25 cellular contexts compared by ENCODE assay signal in the genomic region with DNA sequence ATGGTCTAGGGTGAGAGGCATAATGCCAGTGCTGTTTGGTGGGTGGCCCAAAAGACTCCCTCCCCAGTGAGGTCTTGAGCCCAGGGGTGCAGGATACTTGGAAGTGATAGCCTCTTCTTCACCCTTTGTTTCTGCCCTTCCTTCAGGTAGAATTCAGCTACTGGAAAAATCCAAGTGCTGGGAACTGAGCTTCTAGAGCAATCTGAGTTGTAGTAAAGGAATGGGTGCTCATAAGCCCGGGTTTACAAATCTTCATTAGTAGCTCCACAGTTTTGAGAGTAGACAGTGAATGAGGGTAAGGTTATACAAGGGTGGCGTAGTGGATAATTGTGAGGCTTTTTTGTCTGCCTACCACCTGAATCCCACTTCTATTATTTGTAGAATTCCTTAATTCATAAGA. TPM values are rescaled to one million over a fixed set of nuclear protein-coding genes. Genes with fewer than 3 reads are reported as not detected.
DNase-seq lines count a peak whose midpoint lies in the region; ATAC-seq, FAIRE-seq and TF ChIP-seq lines count a peak whose summit lies in the region.
"Had no signal": no experiment of that assay in that cellular context is flagged by ENCODE, and none has a peak within 500 bp of the region (broad histone marks: within the 10 kb centered on the region; RNA-seq: fewer than 3 reads in every experiment).

No MANE protein-coding gene starts in this region.

- H3K4me1 Mint-ChIP-seq in activated T-cell treated with anti-CD3 and anti-CD28 coated beads, Interleukin-2, amount 50 U/mL, for 72 hours (ENCODE audit: low read depth) = peaks cover 72% of the 10 kb centered on the region
- H3K4me1 Mint-ChIP-seq in activated T-cell treated with anti-CD3 and anti-CD28 coated beads, Interleukin-2, amount 50 U/mL, for 4 hours (ENCODE audit: low read depth) = peaks cover 61% of the 10 kb centered on the region
- H3K4me1 Mint-ChIP-seq in activated CD8-positive, alpha-beta T cell treated with anti-CD3 and anti-CD28 coated beads, Interleukin-2, amount 10 ng/mL, durations not matched to agents 7 days and 5 days (ENCODE audit: low read depth) = peaks cover 52% of the 10 kb centered on the region
- H3K4me1 Mint-ChIP-seq in stimulated activated effector memory CD8-positive, alpha-beta T cell treated with anti-CD3 and anti-CD28 coated beads, Interleukin-12 subunit alpha, Interleukin-12 subunit beta, amount 100 ng/mL, for 72 hours = peaks cover 69% of the 10 kb centered on the region

- H3K27ac ChIP-seq in Karpas-422 (ENCODE audit: low read length) = no peak overlapping the region
- no peak overlapping the region for H3K27ac ChIP-seq in lower lobe of right lung

- H3K4me3 Mint-ChIP-seq in activated T-cell treated with anti-CD3 and anti-CD28 coated beads, Interleukin-2, amount 50 U/mL, for 72 hours = peak overlapping the region in 1 of 2 donors; percentile 1
- H3K4me3 Mint-ChIP-seq in activated T-cell treated with anti-CD3 and anti-CD28 coated beads, Interleukin-2, amount 50 U/mL, for 4 hours = no peak overlapping the region
- no peak overlapping the region for H3K4me3 Mint-ChIP-seq in activated CD8-positive, alpha-beta T cell treated with anti-CD3 and anti-CD28 coated beads, Interleukin-2, amount 10 ng/mL, durations not matched to agents 7 days and 5 days
- no peak overlapping the region for H3K4me3 Mint-ChIP-seq in stimulated activated effector memory CD8-positive, alpha-beta T cell treated with anti-CD3 and anti-CD28 coated beads, Interleukin-12 subunit alpha, Interleukin-12 subunit beta, amount 100 ng/mL, for 72 hours
- H3K4me3 Mint-ChIP-seq: effector memory CD8-positive, alpha-beta T cell had no signal

- intact Hi-C loops in lower lobe of right lung (cut with DNase I) = loop anchor here (5.0 kb wide), 1 partner anchor 181 kb away; no protein-coding TSS in a partner anchor

- H2AFZ ChIP-seq in Karpas-422 (ENCODE audit: low read length) = no peak overlapping the region

- peaks cover 7% of the 10 kb centered on the region; the same call in 1 of the 2 replicates for H3K9me3 ChIP-seq in Karpas-422 (ENCODE audit: low read length)
- H3K9me3 ChIP-seq in lower lobe of right lung = no peaks in the 10 kb centered on the region

- TF ChIP-seq CTCF in lower lobe of right lung (IDR thresholded peaks at IDR 0.05) = no peak

- POLR2A ChIA-PET in activated CD8-positive, alpha-beta T cell treated with anti-CD3 and anti-CD28 coated beads, Interleukin-2, amount 10 ng/mL, durations not matched to agents 7 days and 5 days (lab: Charles Lee) = interaction anchor here (2.9 kb wide), 1 partner anchor 180 kb away, joined by 11 read pairs; no protein-coding TSS in a partner anchor

- H3K79me2 ChIP-seq in Karpas-422 (ENCODE audit: low read length) = no peaks in the 10 kb centered on the region

- H3K36me3 ChIP-seq in Karpas-422 (ENCODE audit: insufficient read depth, low read length) = no peaks in the 10 kb centered on the region
- H3K36me3 ChIP-seq in lower lobe of right lung = no peaks in the 10 kb centered on the region
- H3K36me3 ChIP-seq: heart right ventricle had no signal

- H3K4me3 ChIP-seq in Karpas-422 (ENCODE audit: low read length) = no peak overlapping the region
- no peak overlapping the region for H3K4me3 ChIP-seq in lower lobe of right lung
- H3K4me3 ChIP-seq: heart right ventricle had no signal

- H3K27me3 ChIP-seq in Karpas-422 (ENCODE audit: low read length) (no peaks in the 10 kb centered on the region), lower lobe of right lung (ENCODE audit: low read depth) (no peaks in the 10 kb centered on the region)

- H3K9me3 Mint-ChIP-seq in activated T-cell treated with anti-CD3 and anti-CD28 coated beads, Interleukin-2, amount 50 U/mL, for 72 hours = peaks cover 0 to 2% of the 10 kb centered on the region in 2 donors
- peaks cover 8% of the 10 kb centered on the region for H3K9me3 Mint-ChIP-seq in activated T-cell treated with anti-CD3 and anti-CD28 coated beads, Interleukin-2, amount 50 U/mL, for 4 hours
- H3K9me3 Mint-ChIP-seq in activated CD8-positive, alpha-beta T cell treated with anti-CD3 and anti-CD28 coated beads, Interleukin-2, amount 10 ng/mL, durations not matched to agents 7 days and 5 days (ENCODE audit: insufficient read depth) = peaks cover 5% of the 10 kb centered on the region
- peaks cover 3% of the 10 kb centered on the region for H3K9me3 Mint-ChIP-seq in stimulated activated effector memory CD8-positive, alpha-beta T cell treated with anti-CD3 and anti-CD28 coated beads, Interleukin-12 subunit alpha, Interleukin-12 subunit beta, amount 100 ng/mL, for 72 hours

- H3K27ac Mint-ChIP-seq in activated T-cell treated with anti-CD3 and anti-CD28 coated beads, Interleukin-2, amount 50 U/mL, for 72 hours = peak overlapping the region; percentile 88
- peak overlapping the region; percentile 27 for H3K27ac Mint-ChIP-seq in activated CD8-positive, alpha-beta T cell treated with anti-CD3 and anti-CD28 coated beads, Interleukin-2, amount 10 ng/mL, durations not matched to agents 7 days and 5 days
- peak overlapping the region; percentile 89 for H3K27ac Mint-ChIP-seq in stimulated activated effector memory CD8-positive, alpha-beta T cell treated with anti-CD3 and anti-CD28 coated beads, Interleukin-12 subunit alpha, Interleukin-12 subunit beta, amount 100 ng/mL, for 72 hours

- CTCF ChIA-PET in activated CD8-positive, alpha-beta T cell treated with anti-CD3 and anti-CD28 coated beads, Interleukin-2, amount 10 ng/mL, durations not matched to agents 7 days and 5 days (lab: Charles Lee) = interaction anchor here (0.9 to 8.4 kb wide), 16 partner anchors 9 to 264 kb away, joined by 3 to 185 read pairs (median 8); partner anchors contain the start of gene SLAMF1

- no peak overlapping the region for H3K9ac ChIP-seq in Karpas-422 (ENCODE audit: low read length)

- peaks cover 20 to 32% of the 10 kb centered on the region in 2 donors for H3K36me3 Mint-ChIP-seq in activated T-cell treated with anti-CD3 and anti-CD28 coated beads, Interleukin-2, amount 50 U/mL, for 72 hours (ENCODE audit: insufficient read depth in 2 of 2)
- peaks cover 54% of the 10 kb centered on the region for H3K36me3 Mint-ChIP-seq in activated T-cell treated with anti-CD3 and anti-CD28 coated beads, Interleukin-2, amount 50 U/mL, for 4 hours (ENCODE audit: insufficient read depth)
- peaks cover 81% of the 10 kb centered on the region for H3K36me3 Mint-ChIP-seq in activated CD8-positive, alpha-beta T cell treated with anti-CD3 and anti-CD28 coated beads, Interleukin-2, amount 10 ng/mL, durations not matched to agents 7 days and 5 days (ENCODE audit: low read depth)
- peaks cover 76% of the 10 kb centered on the region for H3K36me3 Mint-ChIP-seq in stimulated activated effector memory CD8-positive, alpha-beta T cell treated with anti-CD3 and anti-CD28 coated beads, Interleukin-12 subunit alpha, Interleukin-12 subunit beta, amount 100 ng/mL, for 72 hours

- peak; percentile 31 for FAIRE-seq in GM18507 (lab: Jason Lieb, UNC)
- FAIRE-seq: colon, D721Med had no signal

- H3K9me2 ChIP-seq in Karpas-422 (replicated peaks; ENCODE audit: insufficient read depth, low read length) = no peaks in the 10 kb centered on the region

- H3K4me2 ChIP-seq in Karpas-422 (ENCODE audit: low read depth, low read length, poor library complexity, severe bottlenecking) = no peak overlapping the region

- H3K27me3 Mint-ChIP-seq in activated T-cell treated with anti-CD3 and anti-CD28 coated beads, Interleukin-2, amount 50 U/mL, for 72 hours (ENCODE audit: low read depth) = no peaks in the 10 kb centered on the region
- H3K27me3 Mint-ChIP-seq in activated T-cell treated with anti-CD3 and anti-CD28 coated beads, Interleukin-2, amount 50 U/mL, for 4 hours (ENCODE audit: low read depth) = no peaks in the 10 kb centered on the region
- no peaks in the 10 kb centered on the region for H3K27me3 Mint-ChIP-seq in activated CD8-positive, alpha-beta T cell treated with anti-CD3 and anti-CD28 coated beads, Interleukin-2, amount 10 ng/mL, durations not matched to agents 7 days and 5 days (ENCODE audit: low read depth)
- H3K27me3 Mint-ChIP-seq: effector memory CD8-positive, alpha-beta T cell had no signal

- H3K4me1 ChIP-seq in Karpas-422 (ENCODE audit: low read length) (peaks cover 12% of the 10 kb centered on the region), lower lobe of right lung (no peaks in the 10 kb centered on the region)

- no peak for DNase-seq in activated T-cell treated with anti-CD3 and anti-CD28 coated beads, Interleukin-2, amount 50 U/mL, for 72 hours
- DNase-seq in activated T-cell treated with anti-CD3 and anti-CD28 coated beads, Interleukin-2, amount 50 U/mL, for 4 hours = no peak
- DNase-seq in GM18507 (ENCODE audit: extremely low spot score, insufficient read length, low read depth) = no peak
- DNase-seq in activated CD8-positive, alpha-beta T cell treated with anti-CD3 and anti-CD28 coated beads, Interleukin-2, amount 10 ng/mL, durations not matched to agents 7 days and 5 days = no peak
- no peak for DNase-seq in stimulated activated effector memory CD8-positive, alpha-beta T cell treated with anti-CD3 and anti-CD28 coated beads, Interleukin-12 subunit alpha, Interleukin-12 subunit beta, amount 100 ng/mL, for 72 hours (ENCODE audit: low spot score in 2 of 2)
- no peak for DNase-seq in Karpas-422
- no peak for DNase-seq in lower lobe of right lung
- DNase-seq: activated effector memory CD4-positive, alpha-beta T cell treated with Interleukin-2 at 50 U/mL for 16 hours; effector memory CD8-positive, alpha-beta T cell; foreskin fibroblast; heart right ventricle; NCI-H1105 treated with DMSO at 0.1 percent for 48 hours; NCI-H2029 treated with DMSO at 0.1 percent for 48 hours; NCI-H2227 treated with DMSO at 0.1 percent for 48 hours; NCI-H774; occipital lobe; OCI-M1; stimulated activated CD8-positive, alpha-beta memory T cell treated with anti-CD3 and anti-CD28 coated beads, Interleukin-4, amount 100 ng/mL, for 48 hours; substantia nigra had no signal

- no peaks in the 10 kb centered on the region for H4K20me1 ChIP-seq in Karpas-422 (ENCODE audit: insufficient read depth, low read depth, low read length)

- ATAC-seq in activated T-cell treated with anti-CD3 and anti-CD28 coated beads, Interleukin-2, amount 50 U/mL, for 72 hours (replicated peaks in 1 of 2) = peak in 1 of 2 donors; percentile 18
- ATAC-seq in activated T-cell treated with anti-CD3 and anti-CD28 coated beads, Interleukin-2, amount 50 U/mL, for 4 hours = no peak
- no peak for ATAC-seq in activated CD8-positive, alpha-beta T cell treated with anti-CD3 and anti-CD28 coated beads, Interleukin-2, amount 10 ng/mL, durations not matched to agents 7 days and 5 days
- peak; percentile 25 for ATAC-seq in stimulated activated effector memory CD8-positive, alpha-beta T cell treated with anti-CD3 and anti-CD28 coated beads, Interleukin-12 subunit alpha, Interleukin-12 subunit beta, amount 100 ng/mL, for 72 hours
- ATAC-seq in lower lobe of right lung = no peak
- ATAC-seq in HG02884 (IDR thresholded peaks at IDR 0.05; ENCODE audit: unreplicated experiment) = no peak
- ATAC-seq: effector memory CD8-positive, alpha-beta T cell; heart right ventricle; Right ventricle myocardium inferior had no signal

RNA-seq across cellular contexts. Expression of gene CD84, which starts 29.2 kb away (rescaled TPM):
- total RNA-seq in activated T-cell treated with anti-CD3 and anti-CD28 coated beads, Interleukin-2, amount 50 U/mL, for 72 hours = 10 to 100 TPM; 10.2 to 16.0 TPM
- total RNA-seq in activated T-cell treated with anti-CD3 and anti-CD28 coated beads, Interleukin-2, amount 50 U/mL, for 4 hours = 10 to 100 TPM in 1 of 3 donors, 1 to 10 TPM in 2; 7.0 to 14.7 (median 7.7) TPM
- total RNA-seq in activated CD8-positive, alpha-beta T cell treated with anti-CD3 and anti-CD28 coated beads, Interleukin-2, amount 10 ng/mL, durations not matched to agents 7 days and 5 days = 10 to 100 TPM; 14.0 to 15.4 TPM
- total RNA-seq in Karpas-422 (2014; rRNA removed; shearing (Covaris generic); ENCODE audit: low replicate concordance) = 14.4 and 29.4 TPM in 2 replicates
- total RNA-seq in lower lobe of right lung = 24.1 TPM
- total RNA-seq: A673 had no signal

RNA-seq across cellular contexts. Expression of gene SLAMF1, which starts 38.3 kb away (rescaled TPM):
- total RNA-seq in activated T-cell treated with anti-CD3 and anti-CD28 coated beads, Interleukin-2, amount 50 U/mL, for 72 hours = 100 to 1,000 TPM in 1 of 2 donors, 10 to 100 TPM in 1; 81.4 to 134 TPM
- total RNA-seq in activated T-cell treated with anti-CD3 and anti-CD28 coated beads, Interleukin-2, amount 50 U/mL, for 4 hours = 100 to 1,000 TPM in 1 of 3 donors, 10 to 100 TPM in 2; 69.2 to 138 (median 96.6) TPM
- total RNA-seq in activated CD8-positive, alpha-beta T cell treated with anti-CD3 and anti-CD28 coated beads, Interleukin-2, amount 10 ng/mL, durations not matched to agents 7 days and 5 days = 10 to 100 TPM; 48.5 to 50.1 TPM
- 0.30 and 1.1 TPM in 2 replicates for total RNA-seq in Karpas-422 (2014; rRNA removed; shearing (Covaris generic); ENCODE audit: low replicate concordance)
- 1.4 TPM for total RNA-seq in lower lobe of right lung
- total RNA-seq: occipital lobe, skeletal muscle tissue had no signal

Comparison
In these comparisons a context has a peak if more than half of its experiments do, and no peak if none do; other contexts are left out.
1. H3K27ac Mint-ChIP-seq: peak in every context shown above with its lines; median percentile 89 in stimulated activated effector memory CD8-positive, alpha-beta T cell treated with anti-CD3 and anti-CD28 coated beads, Interleukin-12 subunit alpha, Interleukin-12 subunit beta, amount 100 ng/mL, for 72 hours; 88 in activated T-cell treated with anti-CD3 and anti-CD28 coated beads, Interleukin-2, amount 50 U/mL, for 72 hours; 27 in activated CD8-positive, alpha-beta T cell treated with anti-CD3 and anti-CD28 coated beads, Interleukin-2, amount 10 ng/mL, durations not matched to agents 7 days and 5 days.
2. RNA of gene SLAMF1, which starts 38.3 kb away (total RNA-seq): 81.4 to 134 TPM in activated T-cell treated with anti-CD3 and anti-CD28 coated beads, Interleukin-2, amount 50 U/mL, for 72 hours, 69.2 to 138 TPM in activated T-cell treated with anti-CD3 and anti-CD28 coated beads, Interleukin-2, amount 50 U/mL, for 4 hours and 48.5 to 50.1 TPM in activated CD8-positive, alpha-beta T cell treated with anti-CD3 and anti-CD28 coated beads, Interleukin-2, amount 10 ng/mL, durations not matched to agents 7 days and 5 days; 1.4 TPM in lower lobe of right lung (single experiment) and 0.30 to 1.1 TPM in Karpas-422; every median in the first group is over 10 times any median in the second.